Comparison of ENCODE assay signal across 11 cellular contexts in the genomic region with DNA sequence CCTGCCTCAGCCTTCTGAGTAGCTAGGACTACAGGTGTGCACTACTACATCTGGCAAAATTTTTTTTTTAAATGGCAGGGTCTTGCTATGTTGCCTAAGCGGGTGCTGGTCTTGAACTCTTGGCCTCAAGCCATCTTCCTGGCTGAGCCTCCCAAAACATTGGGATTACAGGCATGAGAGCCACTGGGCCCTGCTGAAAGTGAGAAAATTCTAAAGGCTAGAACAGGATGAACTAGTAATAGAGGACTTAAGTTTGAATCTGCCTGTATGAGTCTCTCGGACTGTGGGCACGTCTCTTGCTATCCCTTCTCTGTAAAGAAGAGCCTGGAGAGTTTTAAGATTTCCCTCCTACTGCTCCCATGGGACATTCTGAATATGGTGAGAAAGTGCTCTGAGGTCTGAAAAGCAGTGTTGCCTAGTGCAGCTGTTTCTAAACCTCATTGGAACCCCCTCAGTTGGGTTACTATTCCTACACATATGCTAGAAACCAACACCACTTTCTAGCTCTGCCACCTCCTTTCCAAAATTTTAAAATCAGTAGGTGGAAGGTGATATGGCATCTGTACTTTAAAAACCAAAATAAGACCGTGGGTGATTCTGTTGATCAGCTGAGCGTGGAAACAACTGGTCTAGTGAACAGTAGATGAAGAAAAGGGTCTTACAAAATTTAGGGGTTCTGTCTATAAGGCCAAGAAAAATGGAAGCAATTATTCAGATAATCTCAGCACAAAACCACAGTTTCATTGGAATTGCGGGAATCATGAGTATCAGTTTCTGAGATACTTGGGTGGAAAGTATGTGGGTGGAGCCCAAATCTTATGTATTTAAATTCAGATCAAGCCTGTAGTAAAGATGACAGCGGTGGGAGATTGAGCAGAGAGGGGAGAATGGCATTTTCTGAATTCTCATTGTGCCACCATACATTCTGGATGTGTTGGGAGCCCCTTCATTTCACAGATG.
A peak's percentile ranks its signal among the peaks of the same experiment; 100 is the strongest.
DNase-seq lines count a peak whose midpoint lies in the region; ATAC-seq and TF ChIP-seq lines count a peak whose summit lies in the region.
"Had no signal": no experiment of that assay in that cellular context is flagged by ENCODE, and none has a peak within 500 bp of the region (broad histone marks: within the 10 kb centered on the region; RNA-seq: fewer than 3 reads in every experiment).

No MANE protein-coding gene starts in this region.

- no peak overlapping the region for H3K27ac ChIP-seq in esophagus muscularis mucosa (replicated peaks in 1 of 4)
- H3K27ac ChIP-seq: gastrocnemius medialis, sigmoid colon, SJSA1 had no signal

- H3K4me3 ChIP-seq in esophagus muscularis mucosa = no peak overlapping the region
- H3K4me3 ChIP-seq: gastrocnemius medialis, sigmoid colon, SJSA1 had no signal

- no peak for TF ChIP-seq CTCF in natural killer cell (IDR thresholded peaks at IDR 0.05)
- no peak for TF ChIP-seq CTCF in esophagus muscularis mucosa (IDR thresholded peaks at IDR 0.05)

- H3K27ac Mint-ChIP-seq in natural killer cell treated with Interleukin-12 subunit alpha and Interleukin-12 subunit beta and Interleukin-15 and Interleukin-18, amount 100 ng/mL, for 72 hours = peak overlapping the region; percentile 54 to 80
- H3K27ac Mint-ChIP-seq in natural killer cell = peak overlapping the region in 1 of 2 donors; percentile 74

- no peaks in the 10 kb centered on the region for H3K36me3 Mint-ChIP-seq in natural killer cell treated with Interleukin-12 subunit alpha and Interleukin-12 subunit beta and Interleukin-15 and Interleukin-18, amount 100 ng/mL, for 72 hours
- H3K36me3 Mint-ChIP-seq in natural killer cell = no peaks in the 10 kb centered on the region

- H3K4me1 ChIP-seq in esophagus muscularis mucosa = no peaks in the 10 kb centered on the region
- H3K4me1 ChIP-seq: BE2C, gastrocnemius medialis, sigmoid colon, SJSA1 had no signal

- no peaks in the 10 kb centered on the region for H3K9me3 ChIP-seq in esophagus muscularis mucosa
- H3K9me3 ChIP-seq: BE2C, gastrocnemius medialis, sigmoid colon, SJSA1 had no signal

- no peak for DNase-seq in natural killer cell treated with Interleukin-12 subunit alpha and Interleukin-12 subunit beta and Interleukin-15 and Interleukin-18, amount 100 ng/mL, for 72 hours (ENCODE audit: low spot score)
- DNase-seq in natural killer cell (no peak), NCI-H69 (lab: John Stamatoyannopoulos, UW) (peak; percentile 17), esophagus muscularis mucosa (ENCODE audit: extremely low spot score) (peak; percentile 82), NCI-H510A treated with DMSO at 0.1 percent for 48 hours (lab: John Stamatoyannopoulos, UW) (no peak)
- DNase-seq: gastrocnemius medialis, sigmoid colon had no signal

- H3K4me3 Mint-ChIP-seq in natural killer cell treated with Interleukin-12 subunit alpha and Interleukin-12 subunit beta and Interleukin-15 and Interleukin-18, amount 100 ng/mL, for 72 hours = no peak overlapping the region
- no peak overlapping the region for H3K4me3 Mint-ChIP-seq in natural killer cell

- WGBS in esophagus muscularis mucosa = 87% methylated on average over 7 of the region's 7 CpGs

- H3K27me3 ChIP-seq in esophagus muscularis mucosa = no peaks in the 10 kb centered on the region
- H3K27me3 ChIP-seq: BE2C, gastrocnemius medialis, sigmoid colon, SJSA1 had no signal

- H3K36me3 ChIP-seq in esophagus muscularis mucosa = no peaks in the 10 kb centered on the region
- H3K36me3 ChIP-seq: BE2C, gastrocnemius medialis, sigmoid colon, SJSA1 had no signal

- H3K4me1 Mint-ChIP-seq in natural killer cell treated with Interleukin-12 subunit alpha and Interleukin-12 subunit beta and Interleukin-15 and Interleukin-18, amount 100 ng/mL, for 72 hours (ENCODE audit: low read depth in 2 of 2) = peaks cover 31 to 36% of the 10 kb centered on the region in 2 donors
- H3K4me1 Mint-ChIP-seq in natural killer cell = peaks cover 7 to 24% of the 10 kb centered on the region in 2 donors

- intact Hi-C loops in natural killer cell (cut with micrococcal nuclease) (loop anchor here (1.0 to 10.0 kb wide), 4 partner anchors 150 to 461 kb away; no protein-coding TSS in a partner anchor), esophagus muscularis mucosa (cut with DNase I) (loop anchor here (2.0 to 10.0 kb wide), 2 partner anchors 243 to 463 kb away; no protein-coding TSS in a partner anchor)

- TF ChIP-seq POLR2A in esophagus muscularis mucosa (IDR thresholded peaks at IDR 0.05; ENCODE audit: low read depth) = no peak

- no peaks in the 10 kb centered on the region for H3K9me3 Mint-ChIP-seq in natural killer cell treated with Interleukin-12 subunit alpha and Interleukin-12 subunit beta and Interleukin-15 and Interleukin-18, amount 100 ng/mL, for 72 hours
- H3K9me3 Mint-ChIP-seq in natural killer cell = no peaks in the 10 kb centered on the region

- TF ChIP-seq EP300 in esophagus muscularis mucosa (IDR thresholded peaks at IDR 0.05) = no peak

- ATAC-seq in natural killer cell treated with Interleukin-12 subunit alpha and Interleukin-12 subunit beta and Interleukin-15 and Interleukin-18, amount 100 ng/mL, for 72 hours = no peak
- ATAC-seq in natural killer cell = no peak
- no peak for ATAC-seq in HG02623 (IDR thresholded peaks at IDR 0.05; ENCODE audit: unreplicated experiment)
- no peak for ATAC-seq in GM21737 (IDR thresholded peaks at IDR 0.05; ENCODE audit: unreplicated experiment)
- ATAC-seq: gastrocnemius medialis had no signal

- H3K27me3 Mint-ChIP-seq in natural killer cell treated with Interleukin-12 subunit alpha and Interleukin-12 subunit beta and Interleukin-15 and Interleukin-18, amount 100 ng/mL, for 72 hours = no peaks in the 10 kb centered on the region
- H3K27me3 Mint-ChIP-seq in natural killer cell (ENCODE audit: low read depth in 2 of 2) = no peaks in the 10 kb centered on the region

Comparison
In these comparisons a context has a peak if more than half of its experiments do, and no peak if none do; other contexts are left out.
1. DNase-seq: peak in NCI-H69 (single experiment) and esophagus muscularis mucosa (single experiment); none in natural killer cell treated with Interleukin-12 subunit alpha and Interleukin-12 subunit beta and Interleukin-15 and Interleukin-18, amount 100 ng/mL, for 72 hours (single experiment), natural killer cell (single experiment) and NCI-H510A treated with DMSO at 0.1 percent for 48 hours (single experiment).